23 cellular contexts compared by ENCODE assay signal in the genomic region with DNA sequence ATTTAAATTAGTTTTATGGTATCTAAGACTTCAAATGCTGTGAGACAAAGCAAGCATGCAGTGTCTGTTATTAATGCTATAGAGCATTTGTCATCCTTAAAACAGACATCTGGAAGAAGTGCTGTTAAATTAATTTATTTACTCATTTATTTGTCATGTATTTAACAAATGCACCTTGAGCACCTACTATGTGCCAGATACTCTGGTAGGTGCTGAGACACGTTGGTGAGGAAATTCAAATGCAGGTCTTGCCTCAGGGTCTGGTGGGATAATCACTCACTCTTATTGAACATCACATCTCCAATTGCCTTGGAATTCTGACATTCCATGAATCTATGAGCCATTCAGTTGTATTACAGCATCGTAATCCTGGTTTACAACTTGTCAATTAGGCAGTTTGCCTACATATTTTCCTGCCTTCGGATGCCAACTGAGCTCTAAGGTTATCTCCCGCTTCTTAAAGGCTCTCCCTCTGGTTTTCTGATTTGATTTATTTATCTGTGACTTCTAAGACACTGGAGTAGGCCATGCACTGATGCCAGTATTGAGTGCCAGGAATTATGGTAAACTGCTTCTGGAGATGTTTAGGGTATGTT. TPM values are rescaled to one million over a fixed set of nuclear protein-coding genes. Genes with fewer than 3 reads are reported as not detected.
A peak's percentile ranks its signal among the peaks of the same experiment; 100 is the strongest.
DNase-seq lines count a peak whose midpoint lies in the region; ATAC-seq, FAIRE-seq and TF ChIP-seq lines count a peak whose summit lies in the region.
"Had no signal": no experiment of that assay in that cellular context is flagged by ENCODE, and none has a peak within 500 bp of the region (broad histone marks: within the 10 kb centered on the region; RNA-seq: fewer than 3 reads in every experiment).

No MANE protein-coding gene starts in this region.

- in situ Hi-C loops in K562 (cut with MboI), result no loop called here

- no peaks in the 10 kb centered on the region for H3K36me3 ChIP-seq in K562 (ENCODE audit: control insufficient read depth, insufficient read depth, low read length)
- no peaks in the 10 kb centered on the region for H3K36me3 ChIP-seq in hepatocyte (replicated peaks; ENCODE audit: insufficient read depth, low read depth)
- H3K36me3 ChIP-seq in skeletal muscle tissue (ENCODE audit: control insufficient read depth in 3 of 3, insufficient read depth in 3 of 3, low read length in 3 of 3), result no peaks in the 10 kb centered on the region

- H3K4me2 ChIP-seq in K562 (ENCODE audit: insufficient read depth, low read length) (peak overlapping the region; percentile 52; the same call in 1 of the 2 replicates), hepatocyte (no peak overlapping the region)

- BruUV-seq in K562 (replicated peaks; lab: Mats Ljungman, UMichigan), result no TSS peak

- DNase-seq in EH (ENCODE audit: low read depth) (peak; percentile 72), K562 (ENCODE audit: extremely low read depth in 1 of 4, low spot score in 3 of 4) (no peak), hepatocyte (ENCODE audit: low spot score) (no peak), posterior vena cava (ENCODE audit: low spot score) (no peak), DMS53 (lab: John Stamatoyannopoulos, UW) (no peak)
- DNase-seq in activated effector memory CD4-positive, alpha-beta T cell treated with anti-CD3 and anti-CD28 coated beads, Interleukin-2, amount 50 U/mL, for 16 hours, result no peak
- DNase-seq: activated CD4-positive, alpha-beta T cell treated with anti-CD3 and anti-CD28 coated beads, Interleukin-2, amount 50 U/mL, for 48 hours; activated naive CD4-positive, alpha-beta T cell treated with Interleukin-2 at 50 U/mL for 16 hours; activated T-cell treated with anti-CD3 and anti-CD28 coated beads for 4 hours; CD8-positive, alpha-beta T cell; glutamatergic neuron; naive thymus-derived CD8-positive, alpha-beta T cell; NCI-H1930; NCI-H446; NK-92 treated with Interleukin-12 subunit alpha and Interleukin-12 subunit beta, amount 100 ng/mL, for 24 hours; stimulated activated naive B cell treated with anti-CD40 and anti-IgM and Interleukin-4, amounts not matched to agents 10 μg/mL and 1 μg/mL and 100 μg/mL, for 72 hours had no signal

- H3K27ac ChIP-seq in K562 (ENCODE audit: extremely low read depth, low read depth, low read length), result no peak overlapping the region
- H3K27ac ChIP-seq in hepatocyte, result peak overlapping the region; percentile 41
- peak overlapping the region; percentile 73 for H3K27ac ChIP-seq in skeletal muscle tissue (ENCODE audit: low read depth, low read length)
- H3K27ac ChIP-seq: epithelial cell of prostate, HL-60, RWPE1, VCaP had no signal

- intact Hi-C loops in K562 (cut with micrococcal nuclease) (no loop called here), posterior vena cava (cut with DNase I) (no loop called here)

- FAIRE-seq in K562 (lab: Jason Lieb, UNC), result no peak
- FAIRE-seq: H1 had no signal

- no peaks in the 10 kb centered on the region; a peak in 1 of 5 replicates for H3K27me3 ChIP-seq in K562 (ENCODE audit: control insufficient read depth in 2 of 2, insufficient read depth in 2 of 2, low read length in 2 of 2)
- no peaks in the 10 kb centered on the region for H3K27me3 ChIP-seq in hepatocyte
- H3K27me3 ChIP-seq in skeletal muscle tissue (ENCODE audit: control insufficient read depth in 3 of 3, insufficient read depth in 3 of 3, low read length in 3 of 3), result no peaks in the 10 kb centered on the region

- no peak for TF ChIP-seq RAD21 in K562 (CRISPR knock-in tag; conservative IDR thresholded peaks at IDR 0.05 in 1 of 2, IDR thresholded peaks at IDR 0.05 in 1 of 2)

- H4K20me1 ChIP-seq in K562 (replicated peaks; ENCODE audit: control insufficient read depth, insufficient read depth, low read length) (no peaks in the 10 kb centered on the region), hepatocyte (ENCODE audit: insufficient read depth, poor library complexity, severe bottlenecking) (no peaks in the 10 kb centered on the region)

- H2AFZ ChIP-seq in K562 (ENCODE audit: low read depth, low read length), result peak overlapping the region; percentile 51
- no peak overlapping the region for H2AFZ ChIP-seq in hepatocyte

- ATAC-seq in K562, result no peak
- ATAC-seq in GM18909 (IDR thresholded peaks at IDR 0.05; ENCODE audit: poor library complexity, unreplicated experiment), result no peak
- ATAC-seq: CD8-positive, alpha-beta T cell; naive thymus-derived CD8-positive, alpha-beta T cell; stimulated activated naive B cell treated with anti-CD40 and anti-IgM and Interleukin-4, amounts not matched to agents 10 μg/mL and 1 μg/mL and 100 μg/mL, for 72 hours had no signal

- TF ChIP-seq EP300 in K562 (IDR thresholded peaks at IDR 0.05; ENCODE audit: low read length), result no peak

- no peak for TF ChIP-seq POLR2A in K562 (conservative IDR thresholded peaks at IDR 0.05)

- TF ChIP-seq CTCF in K562 (IDR thresholded peaks at IDR 0.05 in 2 of 3, conservative IDR thresholded peaks at IDR 0.05 in 1 of 3; ENCODE audit: insufficient read depth in 2 of 3, low read depth in 1 of 3, low read length in 3 of 3) (no peak), hepatocyte (IDR thresholded peaks at IDR 0.05; ENCODE audit: poor library complexity) (no peak)

- no peaks in the 10 kb centered on the region for H3K79me2 ChIP-seq in K562 (ENCODE audit: control insufficient read depth, insufficient read depth, low read length)
- H3K79me2 ChIP-seq in hepatocyte, result no peaks in the 10 kb centered on the region

- H3K4me1 ChIP-seq in K562 (replicated peaks in 1 of 2; ENCODE audit: control insufficient read depth in 2 of 2, insufficient read depth in 2 of 2, low read length in 2 of 2) (peaks cover 0 to 24% of the 10 kb centered on the region in 2 experiments; a peak in 4 of 5 replicates), hepatocyte (ENCODE audit: insufficient read depth) (peaks cover 11% of the 10 kb centered on the region), skeletal muscle tissue (ENCODE audit: control insufficient read depth in 3 of 3, insufficient read depth in 3 of 3, low read length in 3 of 3) (peaks cover 25 to 38% (median 32%) of the 10 kb centered on the region in 3 donors)

- H3K9ac ChIP-seq in K562 (ENCODE audit: insufficient read depth in 1 of 2, low read depth in 2 of 2, low read length in 2 of 2), result no peak overlapping the region
- H3K9ac ChIP-seq in skeletal muscle tissue (ENCODE audit: low read depth in 1 of 3, low read length in 3 of 3), result peak overlapping the region in 1 of 3 donors; percentile 36

- no peaks in the 10 kb centered on the region for H3K9me1 ChIP-seq in K562 (ENCODE audit: control insufficient read depth, insufficient read depth, low read length)

- no peaks in the 10 kb centered on the region for H3K9me2 ChIP-seq in hepatocyte (replicated peaks; ENCODE audit: insufficient read depth)

- POLR2A ChIA-PET in K562 (lab: Yijun Ruan, JAX), result interaction anchor here (1.0 to 1.5 kb wide), 3 partner anchors 10 to 56 kb away, joined by 3 to 5 read pairs (median 4); partner anchors contain the start of gene RPS23

- CTCF ChIA-PET in K562 (lab: Yijun Ruan, JAX; ENCODE audit: low intra/inter-chr PET ratio), result no interaction called here

- WGBS in K562 (ENCODE audit: insufficient coverage, low coverage, missing lambda C conversion rate), result 33% methylated on average over 4 of the region's 4 CpGs
- 71% methylated on average over 4 of the region's 4 CpGs for WGBS in hepatocyte (ENCODE audit: low lambda C conversion rate, missing lambda C conversion rate)

- H3K9me3 ChIP-seq in K562 (replicated peaks; ENCODE audit: control insufficient read depth, insufficient read depth, low read depth, low read length), result no peaks in the 10 kb centered on the region
- no peaks in the 10 kb centered on the region for H3K9me3 ChIP-seq in hepatocyte (ENCODE audit: low read depth)
- no peaks in the 10 kb centered on the region for H3K9me3 ChIP-seq in skeletal muscle tissue (ENCODE audit: control insufficient read depth in 3 of 3, low read length in 3 of 3)

- H3K4me3 ChIP-seq in K562 (no peak overlapping the region), hepatocyte (no peak overlapping the region), skeletal muscle tissue (ENCODE audit: low read length in 3 of 3) (peak overlapping the region in 2 of 3 donors; percentile 18 to 48)

TF ChIP-seq in K562, 482 proteins besides CTCF, POLR2A, EP300 and RAD21:
- TF ChIP-seq HMGN3 (IDR thresholded peaks at IDR 0.05; ENCODE audit: borderline replicate concordance, extremely low read depth, insufficient read length, low read depth, low read length) (no peak), SNRNP70 (optimal IDR thresholded peaks at IDR 0.05; ENCODE audit: low read depth, low read length) (no peak), CAMTA2 (CRISPR knock-in tag; conservative IDR thresholded peaks at IDR 0.05) (no peak), ZKSCAN1 (IDR thresholded peaks at IDR 0.05; ENCODE audit: low read depth, low read length) (peak; percentile 92), ZNF699 (CRISPR knock-in tag; IDR thresholded peaks at IDR 0.05; ENCODE audit: insufficient replicate concordance) (no peak)

RNA-seq across cellular contexts. Expression of gene RPS23, which starts 56.0 kb away (rescaled TPM):
- 346 and 447 TPM in 2 replicates for total RNA-seq in K562 (2011; cell fraction: chromatin; rRNA removed; ENCODE audit: low replicate concordance)
- 526 and 614 TPM in 2 replicates for total RNA-seq in K562 (2011; cell fraction: nucleolus; rRNA removed)
- 1,360 and 2,588 TPM in 2 replicates for total RNA-seq in K562 (2011; cell fraction: nucleoplasm; rRNA removed)
- total RNA-seq in K562 (2014; rRNA removed) (4,345 and 7,063 TPM in 2 replicates), K562 (2014; rRNA removed; fragmentation: Illumina TruSeq; extraction: Trizol) (6,408 and 7,046 TPM in 2 replicates), K562 (2015; rRNA removed; fragmentation: Illumina TruSeq; extraction: Trizol) (6,302 and 6,440 TPM in 2 replicates), K562 (2021) (3,252 and 3,488 TPM in 2 replicates), hepatocyte (3,018 and 3,452 TPM in 2 replicates), skeletal muscle tissue (9,051 TPM), posterior vena cava (1,000 to 10,000 TPM; 1,217 to 1,454 TPM)
- polyA plus RNA-seq in K562 (2011; rRNA removed) (4,543 and 4,761 TPM in 2 replicates), K562 (2014; fragmentation: Illumina TruSeq; extraction: Trizol) (5,425 and 5,953 TPM in 2 replicates), K562 (2014; fragmentation: Nextera tagmentation; extraction: Ambion mirVana) (1,000 to 10,000 TPM; 5,181 to 6,445 TPM), K562 (2014; rRNA removed) (7,344 and 10,689 TPM in 2 replicates), hepatocyte (757 and 797 TPM in 2 replicates)
- 2,442 and 6,019 TPM in 2 replicates for polyA plus RNA-seq in K562 (2011; cell fraction: cytosol; rRNA removed)
- polyA plus RNA-seq in K562 (2011; cell fraction: nucleus; rRNA removed), result 1,013 and 2,216 TPM in 2 replicates
- polyA plus RNA-seq in K562 (2012), result 5,059 and 9,769 TPM in 2 replicates
- polyA minus RNA-seq in K562 (2011; rRNA and poly(A)+ RNA removed), result 6,635 and 7,075 TPM in 2 replicates
- polyA minus RNA-seq in K562 (2011; cell fraction: cytosol; rRNA and poly(A)+ RNA removed), result 1,206 and 1,219 TPM in 2 replicates
- polyA minus RNA-seq in K562 (2011; cell fraction: nucleus; rRNA and poly(A)+ RNA removed), result 123 and 336 TPM in 2 replicates

Comparison
In these comparisons a context has a peak if more than half of its experiments do, and no peak if none do; other contexts are left out.
1. H3K4me3 ChIP-seq: peak in skeletal muscle tissue (2 of 3); none in K562 (single experiment) and hepatocyte (single experiment).